14 cellular contexts compared by ENCODE assay signal in genomic region chr12:101018540-101018939, GRCh38.
A peak's percentile ranks its signal among the peaks of the same experiment; 100 is the strongest.
DNase-seq lines count a peak whose midpoint lies in the region; ATAC-seq, FAIRE-seq and TF ChIP-seq lines count a peak whose summit lies in the region.
"Had no signal": no experiment of that assay in that cellular context is flagged by ENCODE, and none has a peak within 500 bp of the region (broad histone marks: within the 10 kb centered on the region; RNA-seq: fewer than 3 reads in every experiment).

No MANE protein-coding gene starts in this region.

- H3K36me3 Mint-ChIP-seq in MCF 10A (ENCODE audit: insufficient read depth, unreplicated experiment): no peaks in the 10 kb centered on the region

- DNase-seq in MCF 10A (ENCODE audit: unreplicated experiment): peak; percentile 75
- DNase-seq in breast epithelium (ENCODE audit: low spot score in 2 of 2): no peak
- DNase-seq in amniotic stem cell (lab: John Stamatoyannopoulos, UW): peak; percentile 42
- DNase-seq in iPS DF 19.7 (ENCODE audit: low read depth, low spot score): peak; percentile 28
- DNase-seq in urothelium cell line (ENCODE audit: low spot score): peak; percentile 74
- no peak for DNase-seq in activated naive CD4-positive, alpha-beta T cell treated with anti-CD3 and anti-CD28 coated beads, Interleukin-2, amount 50 U/mL, for 16 hours
- DNase-seq in cardiac septum (ENCODE audit: low spot score): no peak
- DNase-seq: activated CD8-positive, alpha-beta T cell treated with anti-CD3 and anti-CD28 coated beads for 36 hours; NCI-H1930; occipital lobe had no signal

- peaks cover 31% of the 10 kb centered on the region for H3K4me1 Mint-ChIP-seq in MCF 10A (ENCODE audit: insufficient read depth, unreplicated experiment)
- H3K4me1 Mint-ChIP-seq: B cell; central memory CD8-positive, alpha-beta T cell had no signal

- H3K9me3 ChIP-seq in breast epithelium: no peaks in the 10 kb centered on the region

- FAIRE-seq in urothelium cell line (lab: Jason Lieb, UNC): no peak
- FAIRE-seq: GM12878 had no signal

- TF ChIP-seq CTCF in MCF 10A (IDR thresholded peaks at IDR 0.05; ENCODE audit: unreplicated experiment) (no peak), breast epithelium (IDR thresholded peaks at IDR 0.05) (no peak)

- H3K27ac ChIP-seq in breast epithelium: no peak overlapping the region

- POLR2A ChIA-PET in MCF 10A (lab: Yijun Ruan, JAX): interaction anchor here (0.7 kb wide), 1 partner anchor 138 kb away, joined by 3 read pairs; no protein-coding TSS in a partner anchor

- H3K4me3 Mint-ChIP-seq in MCF 10A (ENCODE audit: unreplicated experiment): peak overlapping the region; percentile 3
- H3K4me3 Mint-ChIP-seq: activated CD8-positive, alpha-beta T cell treated with anti-CD3 and anti-CD28 coated beads for 36 hours; B cell; central memory CD8-positive, alpha-beta T cell had no signal

- ATAC-seq in HG03039 (IDR thresholded peaks at IDR 0.05; ENCODE audit: unreplicated experiment): no peak
- ATAC-seq: activated CD8-positive, alpha-beta T cell treated with anti-CD3 and anti-CD28 coated beads for 36 hours; GM12878 had no signal

- no peaks in the 10 kb centered on the region for H3K27me3 Mint-ChIP-seq in MCF 10A (ENCODE audit: insufficient read depth, unreplicated experiment)
- H3K27me3 Mint-ChIP-seq: activated CD8-positive, alpha-beta T cell treated with anti-CD3 and anti-CD28 coated beads for 36 hours; B cell; central memory CD8-positive, alpha-beta T cell had no signal

- H3K27ac Mint-ChIP-seq in MCF 10A (ENCODE audit: low read depth, unreplicated experiment): peak overlapping the region; percentile 79
- H3K27ac Mint-ChIP-seq: activated CD8-positive, alpha-beta T cell treated with anti-CD3 and anti-CD28 coated beads for 36 hours; B cell had no signal

- no peaks in the 10 kb centered on the region for H3K4me1 ChIP-seq in breast epithelium

- no TSS peak for BruUV-seq in MCF 10A (replicated peaks; lab: Mats Ljungman, UMichigan)

- CTCF ChIA-PET in MCF 10A (lab: Yijun Ruan, JAX): interaction anchor here (1.0 to 2.3 kb wide), 5 partner anchors 19 to 310 kb away, joined by 3 to 10 read pairs (median 3); no protein-coding TSS in a partner anchor

- no peaks in the 10 kb centered on the region for H3K27me3 ChIP-seq in breast epithelium

- no peak overlapping the region for H3K4me3 ChIP-seq in breast epithelium
- H3K4me3 ChIP-seq: GM12878 had no signal

- no peak for TF ChIP-seq POLR2A in breast epithelium (IDR thresholded peaks at IDR 0.05)

- H3K36me3 ChIP-seq in breast epithelium: no peaks in the 10 kb centered on the region

- H3K9me3 Mint-ChIP-seq in MCF 10A (ENCODE audit: unreplicated experiment): no peaks in the 10 kb centered on the region
- H3K9me3 Mint-ChIP-seq: activated CD8-positive, alpha-beta T cell treated with anti-CD3 and anti-CD28 coated beads for 36 hours had no signal

- intact Hi-C loops in MCF 10A (cut with micrococcal nuclease) (no loop called here), breast epithelium (cut with DNase I; ENCODE audit: low total_unique reads) (no loop called here), cardiac septum (cut with DNase I) (no loop called here)

Comparison
In these comparisons a context has a peak if more than half of its experiments do, and no peak if none do; other contexts are left out.
1. DNase-seq: peak in MCF 10A (single experiment), amniotic stem cell (single experiment), iPS DF 19.7 (single experiment) and urothelium cell line (single experiment); none in breast epithelium (0 of 2), activated naive CD4-positive, alpha-beta T cell treated with anti-CD3 and anti-CD28 coated beads, Interleukin-2, amount 50 U/mL, for 16 hours (single experiment) and cardiac septum (single experiment).